1 cellular context compared by ENCODE assay signal in genomic region chr14:20606190-20606901, GRCh38.
A peak's percentile ranks its signal among the peaks of the same experiment; 100 is the strongest.
TF ChIP-seq lines count a peak whose summit lies in the region.

No MANE protein-coding gene starts in this region.

TF ChIP-seq in IMR-90, 13 proteins besides CTCF, POLR2A, EP300 and RAD21:
- TF ChIP-seq SMC3 (IDR thresholded peaks at IDR 0.05; ENCODE audit: low read depth, low read length) (peak; percentile 48), MAZ (IDR thresholded peaks at IDR 0.05; ENCODE audit: borderline replicate concordance, low read depth, low read length) (no peak)
